In the genomic region with DNA sequence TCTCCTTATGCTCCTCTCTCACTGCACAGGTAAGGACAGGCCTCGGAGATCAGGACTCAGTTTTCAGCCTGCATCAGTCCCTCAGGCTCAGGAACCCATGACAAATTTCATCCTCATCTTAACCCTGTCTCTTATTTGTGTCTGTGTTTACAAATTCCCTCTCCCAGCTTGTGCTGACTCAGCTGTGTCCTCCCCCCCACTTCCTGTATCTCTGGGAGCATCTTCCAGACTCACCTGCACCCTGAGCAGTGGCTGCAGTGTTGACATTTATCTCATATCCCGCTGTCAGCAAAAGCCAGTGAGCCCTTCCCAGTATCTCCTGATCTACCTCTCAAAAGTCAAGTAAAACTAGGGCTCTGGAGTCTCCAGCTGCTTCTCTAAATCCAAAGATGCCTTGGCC, we compare ENCODE assay signal across 19 cellular contexts.
DNase-seq lines count a peak whose midpoint lies in the region; ATAC-seq and TF ChIP-seq lines count a peak whose summit lies in the region.
"Had no signal": no experiment of that assay in that cellular context is flagged by ENCODE, and none has a peak within 500 bp of the region (broad histone marks: within the 10 kb centered on the region; RNA-seq: fewer than 3 reads in every experiment).

No MANE protein-coding gene starts in this region.

- no peaks in the 10 kb centered on the region for H3K27me3 ChIP-seq in BLaER1 treated with 17β-estradiol and CSF1 and Interleukin-3, amounts not matched to agents 10 nM and 100 nM
- H3K27me3 ChIP-seq in DOHH2 (ENCODE audit: control insufficient read depth, low read length) = no peaks in the 10 kb centered on the region
- peaks cover 3% of the 10 kb centered on the region for H3K27me3 ChIP-seq in CD8-positive, alpha-beta T cell (ENCODE audit: insufficient read depth, low read length)
- H3K27me3 ChIP-seq: MG63 had no signal

- H3K27ac ChIP-seq in BLaER1 treated with 17β-estradiol and CSF1 and Interleukin-3, amounts not matched to agents 10 nM and 100 nM = no peak overlapping the region
- H3K27ac ChIP-seq in DOHH2 (ENCODE audit: low read depth, low read length) = no peak overlapping the region
- H3K27ac ChIP-seq in CD8-positive, alpha-beta T cell (ENCODE audit: low read depth, low read length) = no peak overlapping the region
- H3K27ac ChIP-seq: PC-9, SJCRH30 had no signal

- no peaks in the 10 kb centered on the region for H3K36me3 ChIP-seq in BLaER1 treated with 17β-estradiol and CSF1 and Interleukin-3, amounts not matched to agents 10 nM and 100 nM
- no peaks in the 10 kb centered on the region for H3K36me3 ChIP-seq in DOHH2 (ENCODE audit: control insufficient read depth, low read length)
- H3K36me3 ChIP-seq in CD8-positive, alpha-beta T cell (ENCODE audit: insufficient read depth, low read length) = no peaks in the 10 kb centered on the region
- H3K36me3 ChIP-seq: HAP-1, MG63, SJCRH30 had no signal

- H3K4me1 ChIP-seq in BLaER1 treated with 17β-estradiol and CSF1 and Interleukin-3, amounts not matched to agents 10 nM and 100 nM = peaks cover 0 to 12% (median 7%) of the 10 kb centered on the region in 10 experiments; a peak in 10 of 20 replicates
- H3K4me1 ChIP-seq in DOHH2 (ENCODE audit: control insufficient read depth, low read length) = peaks cover 53% of the 10 kb centered on the region
- no peaks in the 10 kb centered on the region for H3K4me1 ChIP-seq in CD8-positive, alpha-beta T cell (ENCODE audit: insufficient read depth, low read length)
- H3K4me1 ChIP-seq: HAP-1, SJCRH30 had no signal

- no peaks in the 10 kb centered on the region for H3F3A ChIP-seq in DOHH2 (ENCODE audit: control insufficient read depth, insufficient read depth)

- H3K27ac Mint-ChIP-seq in activated B cell treated with CpG ODN at 0.5 μM for 24 hours = peak overlapping the region; percentile 6
- peak overlapping the region; percentile 34 for H3K27ac Mint-ChIP-seq in stimulated activated memory B cell treated with anti-CD40 and anti-IgM and Interleukin-4, amounts not matched to agents 10 μg/mL and 1 μg/mL and 100 μg/mL, for 72 hours
- H3K27ac Mint-ChIP-seq in CD8-positive, alpha-beta T cell = no peak overlapping the region
- H3K27ac Mint-ChIP-seq: CD4-positive, alpha-beta T cell had no signal

- CTCF ChIA-PET in activated B cell treated with CpG ODN at 0.5 μM for 24 hours (lab: Charles Lee) = interaction anchor here (1.5 kb wide), 1 partner anchor 23 kb away, joined by 4 read pairs; no protein-coding TSS in a partner anchor
- CTCF ChIA-PET in CD8-positive, alpha-beta T cell (lab: Charles Lee) = interaction anchor here (0.7 to 2.7 kb wide), 2 partner anchors 17 to 59 kb away, joined by 3 to 14 read pairs; no protein-coding TSS in a partner anchor

- no peak overlapping the region for H3K4me3 ChIP-seq in BLaER1 treated with 17β-estradiol and CSF1 and Interleukin-3, amounts not matched to agents 10 nM and 100 nM
- peak overlapping the region; percentile 38 for H3K4me3 ChIP-seq in DOHH2 (ENCODE audit: low read length)
- no peak overlapping the region for H3K4me3 ChIP-seq in CD8-positive, alpha-beta T cell (ENCODE audit: low read depth, low read length)
- H3K4me3 ChIP-seq: HAP-1, MG63, PC-9, SJCRH30 had no signal

- no peak for TF ChIP-seq CTCF in DOHH2 (IDR thresholded peaks at IDR 0.05; ENCODE audit: low read depth, low read length, poor library complexity, severe bottlenecking)
- TF ChIP-seq CTCF in activated B cell treated with CpG ODN at 0.5 μM for 24 hours (IDR thresholded peaks at IDR 0.05) = no peak
- no peak for TF ChIP-seq CTCF in CD8-positive, alpha-beta T cell (IDR thresholded peaks at IDR 0.05)

- H3K27me3 Mint-ChIP-seq in activated B cell treated with CpG ODN at 0.5 μM for 24 hours = no peaks in the 10 kb centered on the region
- H3K27me3 Mint-ChIP-seq in stimulated activated memory B cell treated with anti-CD40 and anti-IgM and Interleukin-4, amounts not matched to agents 10 μg/mL and 1 μg/mL and 100 μg/mL, for 72 hours = no peaks in the 10 kb centered on the region
- H3K27me3 Mint-ChIP-seq in CD8-positive, alpha-beta T cell (ENCODE audit: low read depth) = peaks cover 37% of the 10 kb centered on the region

- H3K9me2 ChIP-seq in DOHH2 (replicated peaks; ENCODE audit: control insufficient read depth, low read length) = no peaks in the 10 kb centered on the region

- no peak overlapping the region for H3K9ac ChIP-seq in BLaER1 treated with 17β-estradiol and CSF1 and Interleukin-3, amounts not matched to agents 10 nM and 100 nM

- ATAC-seq in activated B cell treated with CpG ODN at 0.5 μM for 24 hours (ENCODE audit: low read depth) = no peak
- no peak for ATAC-seq in stimulated activated memory B cell treated with anti-CD40 and anti-IgM and Interleukin-4, amounts not matched to agents 10 μg/mL and 1 μg/mL and 100 μg/mL, for 72 hours
- ATAC-seq in CD8-positive, alpha-beta T cell = no peak

- 0 out of 22 replicates have a peak, but pooled peaks cover 0 to 5% (median 0%) of the 10 kb centered on the region in 11 experiments for H4K20me1 ChIP-seq in BLaER1 treated with 17β-estradiol and CSF1 and Interleukin-3, amounts not matched to agents 10 nM and 100 nM
- H4K20me1 ChIP-seq in DOHH2 (ENCODE audit: control insufficient read depth, insufficient read depth, low read depth, low read length) = no peaks in the 10 kb centered on the region

- H3K4me1 Mint-ChIP-seq in activated B cell treated with CpG ODN at 0.5 μM for 24 hours = peaks cover 50% of the 10 kb centered on the region
- H3K4me1 Mint-ChIP-seq in stimulated activated memory B cell treated with anti-CD40 and anti-IgM and Interleukin-4, amounts not matched to agents 10 μg/mL and 1 μg/mL and 100 μg/mL, for 72 hours = peaks cover 39% of the 10 kb centered on the region
- no peaks in the 10 kb centered on the region for H3K4me1 Mint-ChIP-seq in CD8-positive, alpha-beta T cell (ENCODE audit: low read depth)

- no peaks in the 10 kb centered on the region for H3K79me2 ChIP-seq in DOHH2 (ENCODE audit: control insufficient read depth, low read length)

- intact Hi-C loops in activated B cell treated with CpG ODN at 0.5 μM for 24 hours (cut with micrococcal nuclease) = no loop called here
- intact Hi-C loops in CD8-positive, alpha-beta T cell (cut with DNase I, micrococcal nuclease) = no loop called here

- DNase-seq in activated B cell treated with CpG ODN at 0.5 μM for 24 hours (no peak), NCI-H1417 treated with DMSO at 0.1 percent for 48 hours (lab: John Stamatoyannopoulos, UW) (no peak), NCI-H82 treated with DMSO at 0.1 percent for 48 hours (lab: John Stamatoyannopoulos, UW; ENCODE audit: unreplicated experiment) (no peak)
- DNase-seq in CD8-positive, alpha-beta T cell = no peak
- DNase-seq: ACHN; AML-193; Calu3; CD4-positive, alpha-beta T cell; Kasumi-1; MG63; NCI-H1092 treated with DMSO at 0.1 percent for 48 hours; NCI-H1694; NCI-H774; PC-9; SJCRH30 had no signal

- POLR2A ChIA-PET in activated B cell treated with CpG ODN at 0.5 μM for 24 hours (lab: Charles Lee) = interaction anchor here (1.2 to 3.8 kb wide), 2 partner anchors 11 to 17 kb away, joined by 3 to 21 read pairs; no protein-coding TSS in a partner anchor
- POLR2A ChIA-PET in CD8-positive, alpha-beta T cell (lab: Charles Lee) = no interaction called here

- H3K4me2 ChIP-seq in BLaER1 treated with 17β-estradiol and CSF1 and Interleukin-3, amounts not matched to agents 10 nM and 100 nM = peak overlapping the region in 6 of 11 experiments; percentile 2 to 37 (median 20); a peak in 4 of 22 replicates
- peak overlapping the region; percentile 57 for H3K4me2 ChIP-seq in DOHH2 (ENCODE audit: low read length)
- H3K4me2 ChIP-seq: PC-9 had no signal

- no peaks in the 10 kb centered on the region for H3K36me3 Mint-ChIP-seq in activated B cell treated with CpG ODN at 0.5 μM for 24 hours (ENCODE audit: low read depth)
- no peaks in the 10 kb centered on the region for H3K36me3 Mint-ChIP-seq in stimulated activated memory B cell treated with anti-CD40 and anti-IgM and Interleukin-4, amounts not matched to agents 10 μg/mL and 1 μg/mL and 100 μg/mL, for 72 hours
- no peaks in the 10 kb centered on the region for H3K36me3 Mint-ChIP-seq in CD8-positive, alpha-beta T cell

- no peaks in the 10 kb centered on the region for H3K9me3 ChIP-seq in BLaER1 treated with 17β-estradiol and CSF1 and Interleukin-3, amounts not matched to agents 10 nM and 100 nM (replicated peaks in 1 of 11)
- no peaks in the 10 kb centered on the region for H3K9me3 ChIP-seq in DOHH2 (ENCODE audit: control insufficient read depth, insufficient read depth, low read length)
- H3K9me3 ChIP-seq in CD8-positive, alpha-beta T cell (ENCODE audit: low read length) = no peaks in the 10 kb centered on the region
- H3K9me3 ChIP-seq: HAP-1, MG63, SJCRH30 had no signal

- H3K9me3 Mint-ChIP-seq in activated B cell treated with CpG ODN at 0.5 μM for 24 hours = no peaks in the 10 kb centered on the region
- no peaks in the 10 kb centered on the region for H3K9me3 Mint-ChIP-seq in stimulated activated memory B cell treated with anti-CD40 and anti-IgM and Interleukin-4, amounts not matched to agents 10 μg/mL and 1 μg/mL and 100 μg/mL, for 72 hours
- H3K9me3 Mint-ChIP-seq in CD8-positive, alpha-beta T cell = no peaks in the 10 kb centered on the region
- H3K9me3 Mint-ChIP-seq: CD4-positive, alpha-beta T cell had no signal

- H3K4me3 Mint-ChIP-seq in activated B cell treated with CpG ODN at 0.5 μM for 24 hours = no peak overlapping the region
- H3K4me3 Mint-ChIP-seq in stimulated activated memory B cell treated with anti-CD40 and anti-IgM and Interleukin-4, amounts not matched to agents 10 μg/mL and 1 μg/mL and 100 μg/mL, for 72 hours = no peak overlapping the region
- H3K4me3 Mint-ChIP-seq in CD8-positive, alpha-beta T cell = no peak overlapping the region
- H3K4me3 Mint-ChIP-seq: CD4-positive, alpha-beta T cell had no signal
